ENCODE assay signal across 1 cellular context in genomic region chr7:151244871-151245346, GRCh38.
TF ChIP-seq lines count a peak whose summit lies in the region.

No MANE protein-coding gene starts in this region.

TF ChIP-seq in neural cell, 6 proteins besides CTCF, POLR2A, EP300 and RAD21 (continued from another document):
- no peak for TF ChIP-seq REST (IDR thresholded peaks at IDR 0.05; ENCODE audit: borderline replicate concordance)
